ENCODE assay signal across 8 cellular contexts in the genomic region with DNA sequence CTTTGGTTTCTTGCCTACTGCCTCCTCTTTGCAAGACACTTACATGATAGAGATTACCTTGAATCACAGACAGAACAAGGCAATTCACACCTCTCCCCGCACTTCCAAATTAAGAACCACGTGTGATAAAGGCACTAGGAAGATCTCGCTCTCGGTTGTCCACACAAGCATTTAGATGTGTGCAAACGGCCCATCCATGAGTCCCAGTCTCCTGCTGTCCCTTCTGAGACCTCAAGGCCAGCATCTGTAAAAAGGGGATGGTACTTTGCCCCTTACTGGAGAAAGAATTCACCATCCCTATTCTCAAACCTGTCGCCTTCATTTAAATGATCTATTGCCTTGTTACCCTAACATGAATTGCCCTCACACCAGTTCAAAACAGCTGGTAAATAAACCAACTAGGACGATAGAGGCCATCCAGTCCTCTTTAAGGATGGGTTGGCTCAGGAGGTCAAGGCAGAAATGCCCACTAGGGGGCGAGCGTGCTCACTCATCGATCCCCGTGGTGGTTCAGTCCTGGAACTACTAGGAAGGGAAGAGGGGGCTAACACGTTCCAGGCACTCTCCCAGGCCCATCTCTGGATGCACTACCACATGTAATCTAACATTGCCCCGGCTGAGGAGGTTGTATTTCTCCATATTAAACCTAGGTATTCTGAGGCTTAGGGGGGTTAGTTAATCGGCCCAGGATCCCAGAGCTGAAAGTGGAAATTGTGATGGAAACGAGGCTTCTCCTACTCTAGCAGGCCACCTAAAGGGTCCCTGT.
A peak's percentile ranks its signal among the peaks of the same experiment; 100 is the strongest.
DNase-seq lines count a peak whose midpoint lies in the region; ATAC-seq and TF ChIP-seq lines count a peak whose summit lies in the region.

No MANE protein-coding gene starts in this region.

- TF ChIP-seq EP300 in Ishikawa (IDR thresholded peaks at IDR 0.05; ENCODE audit: borderline replicate concordance) (no peak), SK-N-SH (IDR thresholded peaks at IDR 0.05; ENCODE audit: borderline replicate concordance in 1 of 2, low read depth in 1 of 2, low read length in 1 of 2) (no peak)

- H3K9me2 ChIP-seq in SK-N-SH = no peaks in the 10 kb centered on the region

- H3K4me1 ChIP-seq in SK-N-SH (ENCODE audit: control insufficient read depth in 1 of 2, insufficient read depth in 2 of 2, low read depth in 1 of 2, low read length in 1 of 2) (no peaks in the 10 kb centered on the region), spleen (peaks cover 0 to 4% (median 0%) of the 10 kb centered on the region in 6 donors)

- no peak overlapping the region for H2AFZ ChIP-seq in SK-N-SH (ENCODE audit: low read depth)

- TF ChIP-seq CTCF in SK-N-SH (IDR thresholded peaks at IDR 0.05) = peak; percentile 85
- TF ChIP-seq CTCF in spleen (IDR thresholded peaks at IDR 0.05 in 8 of 11, conservative IDR thresholded peaks at IDR 0.05 in 3 of 11) = peak; percentile 49 to 83 (median 69)

- TF ChIP-seq RAD21 in Ishikawa (IDR thresholded peaks at IDR 0.05; ENCODE audit: low read depth) (peak; percentile 85), SK-N-SH (IDR thresholded peaks at IDR 0.05; ENCODE audit: low read length) (peak; percentile 80)

- no peaks in the 10 kb centered on the region for H3F3A ChIP-seq in SK-N-SH (replicated peaks; ENCODE audit: insufficient read depth)

- no peaks in the 10 kb centered on the region for H3K79me2 ChIP-seq in SK-N-SH (ENCODE audit: insufficient read depth)

- H3K27me3 ChIP-seq in SK-N-SH (ENCODE audit: insufficient read depth) (no peaks in the 10 kb centered on the region), spleen (replicated peaks in 1 of 7) (peaks cover 0 to 14% (median 0%) of the 10 kb centered on the region in 7 donors)

- H3K4me2 ChIP-seq in SK-N-SH = no peak overlapping the region

- no peak overlapping the region for H3K9ac ChIP-seq in SK-N-SH

- ATAC-seq in GM21423 (IDR thresholded peaks at IDR 0.05; ENCODE audit: unreplicated experiment) (peak; percentile 89), GM21526 (IDR thresholded peaks at IDR 0.05; ENCODE audit: low FRiP score, unreplicated experiment) (no peak)

- intact Hi-C loops in spleen (cut with DNase I; ENCODE audit: low total_unique reads) = no loop called here

- CTCF ChIA-PET in SK-N-SH (lab: Yijun Ruan, JAX) = interaction anchor here (0.6 to 5.3 kb wide), 27 partner anchors 9 to 1843 kb away, joined by 3 to 42 read pairs (median 4); a partner anchor contains a TSS

- WGBS in SK-N-SH (ENCODE audit: low lambda C conversion rate) = 13% methylated on average over 13 of the region's 15 CpGs
- WGBS in spleen, 5 donors = 27 to 35% (median 32%) methylated on average over 15 of the region's 15 CpGs

- no peaks in the 10 kb centered on the region for H3K9me3 ChIP-seq in SK-N-SH
- no peaks in the 10 kb centered on the region for H3K9me3 ChIP-seq in spleen

- no peaks in the 10 kb centered on the region for H4K20me1 ChIP-seq in SK-N-SH (ENCODE audit: insufficient read depth)

- H3K4me3 ChIP-seq in SK-N-SH (ENCODE audit: low read depth in 2 of 2, low read length in 1 of 2) (no peak overlapping the region), spleen (no peak overlapping the region)

- H3K27ac ChIP-seq in SK-N-SH (ENCODE audit: low read depth in 2 of 2, low read length in 1 of 2) = no peak overlapping the region
- no peak overlapping the region for H3K27ac ChIP-seq in spleen

- H3K36me3 ChIP-seq in SK-N-SH (replicated peaks in 1 of 2; ENCODE audit: control insufficient read depth in 1 of 2, insufficient read depth in 2 of 2, low read length in 1 of 2) (no peaks in the 10 kb centered on the region), spleen (no peaks in the 10 kb centered on the region)

- TF ChIP-seq POLR2A in spleen (IDR thresholded peaks at IDR 0.05) = no peak

- POLR2A ChIA-PET in SK-N-SH (lab: Yijun Ruan, JAX) = no interaction called here

- DNase-seq in Daoy (ENCODE audit: low read depth) (peak; percentile 65), SK-N-SH (peak; percentile 82), amniotic stem cell (lab: John Stamatoyannopoulos, UW) (peak; percentile 28), hypothalamus (lab: John Stamatoyannopoulos, UW) (peak in 49 of 51 donors; percentile 2 to 85 (median 44)), spleen (peak; percentile 83)

TF ChIP-seq in Ishikawa, 13 proteins besides CTCF, POLR2A, EP300 and RAD21:
- no peak for TF ChIP-seq YY1 (IDR thresholded peaks at IDR 0.05; ENCODE audit: low read depth)
- TF ChIP-seq, protein P1, sequence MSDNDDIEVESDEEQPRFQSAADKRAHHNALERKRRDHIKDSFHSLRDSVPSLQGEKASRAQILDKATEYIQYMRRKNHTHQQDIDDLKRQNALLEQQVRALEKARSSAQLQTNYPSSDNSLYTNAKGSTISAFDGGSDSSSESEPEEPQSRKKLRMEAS (IDR thresholded peaks at IDR 0.05) = no peak

TF ChIP-seq in SK-N-SH, 30 proteins besides CTCF, POLR2A, EP300 and RAD21:
- TF ChIP-seq SMC3 (IDR thresholded peaks at IDR 0.05; ENCODE audit: low read depth, low read length) (peak; percentile 68), ELF1 (IDR thresholded peaks at IDR 0.05) (no peak)

Comparison
In these comparisons a context has a peak if more than half of its experiments do, and no peak if none do; other contexts are left out.
1. DNase-seq: peak in every context shown above with its lines; median percentile 83 in spleen; 82 in SK-N-SH; 65 in Daoy; 44 in hypothalamus; 28 in amniotic stem cell.